ENCODE assay signal across 23 cellular contexts in genomic region chr6:34082816-34083215, GRCh38.
"Had no signal": no experiment of that assay in that cellular context is flagged by ENCODE, and none has a peak within 500 bp of the region (broad histone marks: within the 10 kb centered on the region; RNA-seq: fewer than 3 reads in every experiment).

No MANE protein-coding gene starts in this region.

- H3K27me3 Mint-ChIP-seq: type B pancreatic cell had no signal

- H3K36me3 Mint-ChIP-seq: naive thymus-derived CD8-positive, alpha-beta T cell; stimulated activated effector memory CD8-positive, alpha-beta T cell treated with anti-CD3 and anti-CD28 coated beads, Interleukin-12 subunit alpha, Interleukin-12 subunit beta, amount 100 ng/mL, for 72 hours; type B pancreatic cell had no signal

- H3K79me2 ChIP-seq: parathyroid adenoma had no signal

- H2AFZ ChIP-seq: parathyroid adenoma had no signal

- H3K9ac ChIP-seq: parathyroid adenoma had no signal

- H3K4me1 Mint-ChIP-seq: stimulated activated effector memory CD8-positive, alpha-beta T cell treated with anti-CD3 and anti-CD28 coated beads, Interleukin-12 subunit alpha, Interleukin-12 subunit beta, amount 100 ng/mL, for 72 hours had no signal

- H3K4me3 Mint-ChIP-seq: dendritic cell treated with granulocyte-macrophage colony-stimulating factor and Interleukin-4, amounts not matched to agents 40 ng/mL and 50 ng/mL, for 4 days; naive thymus-derived CD8-positive, alpha-beta T cell; nephron progenitor cell; stimulated activated effector memory CD8-positive, alpha-beta T cell treated with anti-CD3 and anti-CD28 coated beads, Interleukin-12 subunit alpha, Interleukin-12 subunit beta, amount 100 ng/mL, for 72 hours; type B pancreatic cell had no signal

- H3K27me3 ChIP-seq: colonic mucosa, foreskin keratinocyte, right lobe of liver, testis had no signal

- H3K27ac ChIP-seq: colonic mucosa, esophagus muscularis mucosa, foreskin keratinocyte, gastroesophageal sphincter, heart right ventricle, left lung, parathyroid adenoma, right lobe of liver, testis, tibial artery had no signal

- H3K9me3 Mint-ChIP-seq: dendritic cell treated with granulocyte-macrophage colony-stimulating factor and Interleukin-4, amounts not matched to agents 40 ng/mL and 50 ng/mL, for 4 days; naive thymus-derived CD8-positive, alpha-beta T cell; nephron progenitor cell; stimulated activated effector memory CD8-positive, alpha-beta T cell treated with anti-CD3 and anti-CD28 coated beads, Interleukin-12 subunit alpha, Interleukin-12 subunit beta, amount 100 ng/mL, for 72 hours; type B pancreatic cell had no signal

- H3K4me2 ChIP-seq: smooth muscle cell had no signal

- DNase-seq: colonic mucosa; effector CD8-positive, alpha-beta T cell; foreskin keratinocyte; heart right ventricle; hippocampal formation; left cardiac atrium; left lung; naive thymus-derived CD8-positive, alpha-beta T cell; nephron progenitor cell; right lobe of liver; stimulated activated CD4-positive, alpha-beta T cell treated with anti-CD3 and anti-CD28 coated beads, Interleukin-2, amount 100 ng/mL, for 24 hours; stimulated activated CD4-positive, alpha-beta T cell treated with anti-CD3 and anti-CD28 coated beads, Interleukin-4, amount 100 ng/mL, for 24 hours; stimulated activated naive CD4-positive, alpha-beta T cell treated with Interleukin-2 at 50 U/mL for 16 hours; testis; tibial artery had no signal

- H3K4me1 ChIP-seq: colonic mucosa, esophagus muscularis mucosa, foreskin keratinocyte, gastroesophageal sphincter, heart right ventricle, left lung, parathyroid adenoma, right lobe of liver, testis, tibial artery had no signal

- ATAC-seq: foreskin keratinocyte; gastroesophageal sphincter; left cardiac atrium; left lung; naive thymus-derived CD8-positive, alpha-beta T cell; right lobe of liver; stimulated activated effector memory CD8-positive, alpha-beta T cell treated with anti-CD3 and anti-CD28 coated beads, Interleukin-12 subunit alpha, Interleukin-12 subunit beta, amount 100 ng/mL, for 72 hours had no signal

- H3K27ac Mint-ChIP-seq: dendritic cell treated with granulocyte-macrophage colony-stimulating factor and Interleukin-4, amounts not matched to agents 40 ng/mL and 50 ng/mL, for 4 days; naive thymus-derived CD8-positive, alpha-beta T cell; nephron progenitor cell; progenitor cell of endocrine pancreas; stimulated activated effector memory CD8-positive, alpha-beta T cell treated with anti-CD3 and anti-CD28 coated beads, Interleukin-12 subunit alpha, Interleukin-12 subunit beta, amount 100 ng/mL, for 72 hours; type B pancreatic cell had no signal

- H3K9me3 ChIP-seq: colonic mucosa, esophagus muscularis mucosa, gastroesophageal sphincter, heart right ventricle, left lung, right lobe of liver, testis, tibial artery had no signal

- H3K4me3 ChIP-seq: colonic mucosa, esophagus muscularis mucosa, gastroesophageal sphincter, heart right ventricle, left lung, right lobe of liver, smooth muscle cell, testis, tibial artery had no signal

- H3K36me3 ChIP-seq: colonic mucosa, esophagus muscularis mucosa, gastroesophageal sphincter, heart right ventricle, left lung, right lobe of liver, tibial artery had no signal
